16 cellular contexts compared by ENCODE assay signal in the genomic region with DNA sequence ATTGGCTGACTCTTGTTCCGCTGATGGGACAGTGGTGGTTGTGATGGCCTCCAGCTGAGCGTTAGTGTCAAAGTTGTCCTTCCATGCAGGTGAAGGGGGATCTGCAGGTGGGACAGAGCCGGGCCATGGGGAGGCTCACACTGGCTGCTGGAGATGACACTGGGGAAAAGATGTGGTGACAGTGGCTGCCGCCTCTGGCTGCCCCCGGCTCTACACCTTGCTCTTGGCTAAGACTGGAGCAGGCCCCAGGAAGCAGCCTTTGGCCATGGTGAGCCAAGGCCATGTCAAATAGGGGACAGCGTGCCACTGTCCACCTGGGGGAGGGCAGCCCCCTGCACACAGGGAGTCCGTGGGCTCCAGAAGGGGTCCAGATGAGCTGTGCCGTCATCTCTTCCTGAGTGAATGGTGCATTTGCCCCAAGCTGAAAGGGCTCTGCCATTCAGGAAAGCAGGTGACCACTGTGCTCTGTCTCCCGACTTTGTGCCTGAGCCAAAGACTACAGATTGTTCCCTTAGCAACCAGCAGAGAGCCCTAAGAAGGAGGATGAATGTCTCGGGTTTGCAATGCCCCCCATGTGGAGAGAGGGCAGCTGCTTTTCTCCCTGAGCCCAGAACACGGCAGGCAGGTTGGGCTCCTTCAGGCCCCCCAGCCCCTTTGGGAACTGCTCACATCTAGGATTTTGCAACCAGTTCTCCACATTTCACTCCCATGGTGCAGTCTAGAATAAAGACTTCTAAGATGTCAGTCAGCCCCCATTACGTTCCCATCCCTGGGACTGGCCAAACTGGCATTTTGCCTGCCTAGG.
"Had no signal": no experiment of that assay in that cellular context is flagged by ENCODE, and none has a peak within 500 bp of the region (broad histone marks: within the 10 kb centered on the region; RNA-seq: fewer than 3 reads in every experiment).

No MANE protein-coding gene starts in this region.

- H3K27me3 ChIP-seq: ascending aorta, breast epithelium, gastroesophageal sphincter, thyroid gland had no signal

- ATAC-seq: esophagus mucosa; gastroesophageal sphincter; naive thymus-derived CD4-positive, alpha-beta T cell had no signal

- H3K4me3 Mint-ChIP-seq: immature natural killer cell; T-helper 1 cell treated with Interleukin-12 subunit alpha and Interleukin-12 subunit beta and Interleukin-4 antibody, amounts not matched to agents 30 μg/mL and 1 μg/mL, for 36 hours had no signal

- H3K27ac ChIP-seq: ascending aorta, breast epithelium, gastroesophageal sphincter, heart right ventricle, parathyroid adenoma, thyroid gland had no signal

- H3K36me3 Mint-ChIP-seq: immature natural killer cell had no signal

- H3K4me1 ChIP-seq: ascending aorta, breast epithelium, gastroesophageal sphincter, heart right ventricle, parathyroid adenoma had no signal

- H3K9ac ChIP-seq: parathyroid adenoma had no signal

- H3K27ac Mint-ChIP-seq: T-helper 1 cell treated with Interleukin-12 subunit alpha and Interleukin-12 subunit beta and Interleukin-4 antibody, amounts not matched to agents 30 μg/mL and 1 μg/mL, for 36 hours had no signal

- H3K4me3 ChIP-seq: ascending aorta, breast epithelium, gastroesophageal sphincter, heart right ventricle, thyroid gland had no signal

- H3K9me3 Mint-ChIP-seq: immature natural killer cell had no signal

- H3K4me1 Mint-ChIP-seq: immature natural killer cell had no signal

- H2AFZ ChIP-seq: parathyroid adenoma had no signal

- H3K9me3 ChIP-seq: ascending aorta, breast epithelium, gastroesophageal sphincter, heart right ventricle, thyroid gland had no signal

- H3K36me3 ChIP-seq: ascending aorta, breast epithelium, gastroesophageal sphincter, heart right ventricle, thyroid gland had no signal

- DNase-seq: activated CD4-positive, alpha-beta T cell treated with anti-CD3 and anti-CD28 coated beads, Interleukin-2, amount 10 ng/mL, durations not matched to agents 24 days and 14 days; activated naive CD4-positive, alpha-beta T cell treated with anti-CD3 and anti-CD28 coated beads, Interleukin-2, amount 50 U/mL, for 16 hours; cortex of kidney; effector CD4-positive, alpha-beta T cell; heart right ventricle; immature natural killer cell; mesenchymal stem cell; naive thymus-derived CD4-positive, alpha-beta T cell; stimulated activated naive CD4-positive, alpha-beta T cell treated with Interleukin-2 at 50 U/mL for 16 hours; thyroid gland had no signal

- H3K79me2 ChIP-seq: parathyroid adenoma had no signal
